8 cellular contexts compared by ENCODE assay signal in the genomic region with DNA sequence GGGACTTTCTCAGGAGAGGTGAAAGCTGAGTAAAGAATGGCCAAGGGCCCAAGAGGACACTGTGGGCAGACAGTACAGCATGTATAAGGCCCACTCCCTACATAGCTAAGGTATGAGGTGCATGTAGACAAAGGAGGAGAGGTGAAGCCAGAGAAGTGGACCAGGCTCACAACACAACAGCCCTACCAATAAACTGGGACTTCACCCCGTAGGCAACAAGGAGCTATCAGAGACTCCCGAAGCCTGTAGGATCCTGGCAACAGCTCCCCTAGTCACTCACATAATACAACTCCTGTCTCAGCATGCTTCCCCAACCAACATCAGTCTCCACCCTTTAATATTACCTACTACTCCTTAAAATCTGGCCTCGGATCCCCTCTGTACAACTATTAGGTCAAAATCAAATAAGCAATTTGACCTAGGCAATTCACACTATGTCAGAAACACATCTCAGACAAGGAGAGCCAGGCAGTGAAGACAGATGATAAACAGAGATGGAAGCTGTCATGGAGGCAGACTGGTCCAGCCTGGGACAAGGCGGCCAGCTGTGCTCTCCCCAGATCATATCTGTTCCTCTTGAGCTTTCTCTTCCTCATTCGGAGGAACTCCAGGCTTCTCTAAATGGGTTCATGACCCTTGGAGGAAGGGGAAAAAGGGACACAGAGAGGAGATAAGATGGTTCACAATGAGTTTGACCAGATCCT. TPM values are rescaled to one million over a fixed set of nuclear protein-coding genes. Genes with fewer than 3 reads are reported as not detected.
DNase-seq lines count a peak whose midpoint lies in the region; ATAC-seq and TF ChIP-seq lines count a peak whose summit lies in the region.

No MANE protein-coding gene starts in this region.

- H3K4me1 ChIP-seq in endodermal cell (ENCODE audit: control insufficient read depth, insufficient read depth, low read length) (peaks cover 9% of the 10 kb centered on the region), adrenal gland (replicated peaks in 1 of 2) (peaks cover 9 to 22% of the 10 kb centered on the region in 2 donors)

- H3K27me3 Mint-ChIP-seq in endodermal cell (ENCODE audit: insufficient read depth) (no peaks in the 10 kb centered on the region), progenitor cell of endocrine pancreas (no peaks in the 10 kb centered on the region)

- TF ChIP-seq POLR2A in adrenal gland (IDR thresholded peaks at IDR 0.05): no peak

- H3K36me3 ChIP-seq in endodermal cell (ENCODE audit: control insufficient read depth, insufficient read depth, low read length): peaks cover 33% of the 10 kb centered on the region
- peaks cover 0 to 6% of the 10 kb centered on the region in 2 donors for H3K36me3 ChIP-seq in adrenal gland (replicated peaks in 1 of 2)

- TF ChIP-seq CTCF in GM12865 (IDR thresholded peaks at IDR 0.05; ENCODE audit: insufficient read depth, low read depth, low read length, missing control alignments): no peak
- no peak for TF ChIP-seq CTCF in endodermal cell (conservative IDR thresholded peaks at IDR 0.05)
- no peak for TF ChIP-seq CTCF in progenitor cell of endocrine pancreas (IDR thresholded peaks at IDR 0.05; ENCODE audit: unreplicated experiment)
- TF ChIP-seq CTCF in adrenal gland (IDR thresholded peaks at IDR 0.05): no peak

- peaks cover 17% of the 10 kb centered on the region for H3K4me1 Mint-ChIP-seq in endodermal cell
- H3K4me1 Mint-ChIP-seq in progenitor cell of endocrine pancreas (ENCODE audit: low read depth): peaks cover 14% of the 10 kb centered on the region

- H3K4me3 Mint-ChIP-seq in endodermal cell (peak overlapping the region; percentile 67), progenitor cell of endocrine pancreas (ENCODE audit: low read depth) (peak overlapping the region; percentile 79)

- H3K9me3 ChIP-seq in endodermal cell (ENCODE audit: control insufficient read depth, low read length): no peaks in the 10 kb centered on the region
- no peaks in the 10 kb centered on the region for H3K9me3 ChIP-seq in adrenal gland (replicated peaks in 1 of 3)

- WGBS in endodermal cell (ENCODE audit: insufficient coverage in 1 of 2, insufficient read length in 1 of 2), 2 experiments: 90 to 91% methylated on average over 3 to 5 of the region's 5 CpGs
- WGBS in adrenal gland, 4 donors: 75 to 78% (median 76%) methylated on average over 4 to 5 of the region's 5 CpGs

- no peak overlapping the region for H3K27ac Mint-ChIP-seq in endodermal cell
- H3K27ac Mint-ChIP-seq in progenitor cell of endocrine pancreas: peak overlapping the region; percentile 79

- H3K27me3 ChIP-seq in endodermal cell (ENCODE audit: control insufficient read depth, insufficient read depth, low read length, poor library complexity, severe bottlenecking): no peaks in the 10 kb centered on the region
- H3K27me3 ChIP-seq in adrenal gland: no peaks in the 10 kb centered on the region

- DNase-seq in GM12865 (ENCODE audit: low read depth) (no peak), OCI-M1 (lab: John Stamatoyannopoulos, UW) (peak; percentile 60), endodermal cell (no peak), progenitor cell of endocrine pancreas (ENCODE audit: low spot score, unreplicated experiment) (no peak), adrenal gland (no peak), glomerular visceral epithelial cell (ENCODE audit: extremely low spot score) (no peak)

- no peak for ATAC-seq in GM21825 (IDR thresholded peaks at IDR 0.05; ENCODE audit: unreplicated experiment)
- no peak for ATAC-seq in HG02571 (IDR thresholded peaks at IDR 0.05; ENCODE audit: unreplicated experiment)

- no peak overlapping the region for H3K27ac ChIP-seq in endodermal cell (ENCODE audit: low read depth, low read length)
- H3K27ac ChIP-seq in adrenal gland: peak overlapping the region in 1 of 5 donors; percentile 84

- peaks cover 35% of the 10 kb centered on the region for H3K36me3 Mint-ChIP-seq in endodermal cell (ENCODE audit: low read depth)
- peaks cover 8% of the 10 kb centered on the region for H3K36me3 Mint-ChIP-seq in progenitor cell of endocrine pancreas (ENCODE audit: insufficient read depth)

- H3K9me3 Mint-ChIP-seq in endodermal cell: no peaks in the 10 kb centered on the region
- no peaks in the 10 kb centered on the region for H3K9me3 Mint-ChIP-seq in progenitor cell of endocrine pancreas (ENCODE audit: low read depth)

- H3K4me3 ChIP-seq in GM12865 (ENCODE audit: low read depth, low read length) (peak overlapping the region; percentile 68), endodermal cell (ENCODE audit: low read length) (peak overlapping the region; percentile 87), adrenal gland (peak overlapping the region in 1 of 4 donors; percentile 81)

- H3K9ac ChIP-seq in endodermal cell (ENCODE audit: extremely low read depth, low read length, poor library complexity, severe bottlenecking): peak overlapping the region; percentile 69

- intact Hi-C loops in adrenal gland (cut with DNase I): loop anchor here in 1 of 2 donors (2.0 kb wide), 1 partner anchor 257 kb away; no protein-coding TSS in a partner anchor

RNA-seq across cellular contexts. Expression of gene XXYLT1, which starts 1.4 kb away (rescaled TPM):
- total RNA-seq in endodermal cell (10 to 100 TPM; 35.5 to 38.3 TPM), progenitor cell of endocrine pancreas (23.7 and 25.4 TPM in 2 replicates), adrenal gland (10 to 100 TPM in 4 of 8 donors, 1 to 10 TPM in 4; 8.2 to 13.9 (median 9.8) TPM)
- polyA plus RNA-seq in endodermal cell (2013, experiment 1 of 2): 41.5 TPM
- 41.3 TPM for polyA plus RNA-seq in endodermal cell (2013, experiment 2 of 2)
- polyA plus RNA-seq in adrenal gland: 1 to 10 TPM; 6.2 to 7.6 (median 7.4) TPM
